ENCODE assay signal across 20 cellular contexts in genomic region chr22:20101638-20102037, GRCh38. TPM values are rescaled to one million over a fixed set of nuclear protein-coding genes. Genes with fewer than 3 reads are reported as not detected.
DNase-seq lines count a peak whose midpoint lies in the region; ATAC-seq, FAIRE-seq and TF ChIP-seq lines count a peak whose summit lies in the region.
"Had no signal": no experiment of that assay in that cellular context is flagged by ENCODE, and none has a peak within 500 bp of the region (broad histone marks: within the 10 kb centered on the region; RNA-seq: fewer than 3 reads in every experiment).

No MANE protein-coding gene starts in this region.

- 0 out of 4 replicates have a peak overlapping the region, but pooled peaks of 1 of the 2 experiments have one; percentile 13 for H3K9ac ChIP-seq in K562 (ENCODE audit: insufficient read depth in 1 of 2, low read depth in 2 of 2, low read length in 2 of 2)

- peaks cover 34% of the 10 kb centered on the region for H4K20me1 ChIP-seq in K562 (replicated peaks; ENCODE audit: control insufficient read depth, insufficient read depth, low read length)

- in situ Hi-C loops in K562 (cut with MboI), result no loop called here

- peaks cover 71% of the 10 kb centered on the region for H3K79me2 ChIP-seq in K562 (ENCODE audit: control insufficient read depth, insufficient read depth, low read length)

- no peak for DNase-seq in activated T-cell treated with anti-CD3 and anti-CD28 coated beads, Interleukin-2, amount 50 U/mL, for 24 hours
- no peak for DNase-seq in activated T-cell treated with anti-CD3 and anti-CD28 coated beads, Interleukin-2, amount 50 U/mL, for 4 hours
- peak in 1 of 5 donors; percentile 51 for DNase-seq in CD8-positive, alpha-beta memory T cell
- DNase-seq in K562 (ENCODE audit: extremely low read depth in 1 of 4, low spot score in 3 of 4) (peak in 1 of 4 experiments; percentile 69), NCI-H774 (lab: John Stamatoyannopoulos, UW) (no peak)
- no peak for DNase-seq in naive thymus-derived CD4-positive, alpha-beta T cell
- DNase-seq: activated B cell treated with CpG ODN at 0.5 μM for 24 hours; activated CD8-positive, alpha-beta memory T cell treated with anti-CD3 and anti-CD28 coated beads, Interleukin-2, amount 50 U/mL, for 4 hours; brain microvascular endothelial cell; C1 segment of cervical spinal cord; cortex of kidney; mesenchymal stem cell; NCI-H1436 treated with DMSO at 0.1 percent for 48 hours; NCI-H2171 treated with DMSO at 0.1 percent for 48 hours; NCI-H69; testis had no signal

- POLR2A ChIA-PET in CD8-positive, alpha-beta memory T cell (lab: Charles Lee), result interaction anchor here (1.1 to 1.4 kb wide), 3 partner anchors 9 to 16 kb away, joined by 3 to 4 read pairs (median 3); partner anchors contain the start of gene TRMT2A
- POLR2A ChIA-PET in K562 (lab: Yijun Ruan, JAX), result interaction anchor here (0.6 to 20.7 kb wide), 11 partner anchors 8 to 481 kb away, joined by 3 to 513 read pairs (median 4); partner anchors contain the start of genes RANBP1 and TRMT2A
- POLR2A ChIA-PET in naive thymus-derived CD4-positive, alpha-beta T cell (lab: Charles Lee), result interaction anchor here (0.7 to 1.8 kb wide), 4 partner anchors 14 to 214 kb away, joined by 3 to 11 read pairs (median 5); partner anchors contain the start of genes RANBP1, TANGO2 and TRMT2A

- intact Hi-C loops in K562 (cut with micrococcal nuclease), result no loop called here
- intact Hi-C loops in naive thymus-derived CD4-positive, alpha-beta T cell (cut with micrococcal nuclease), result loop anchor here in 1 of 2 donors (2.0 kb wide), 1 partner anchor 15 kb away; the partner anchor contains the start of genes RANBP1 and TRMT2A

- FAIRE-seq in K562 (lab: Jason Lieb, UNC), result no peak

- no peak overlapping the region for H3K4me3 ChIP-seq in CD8-positive, alpha-beta memory T cell (ENCODE audit: low read length)
- H3K4me3 ChIP-seq in K562, result no peak overlapping the region
- H3K4me3 ChIP-seq in naive thymus-derived CD4-positive, alpha-beta T cell (ENCODE audit: low read length), result no peak overlapping the region
- H3K4me3 ChIP-seq: psoas muscle, testis had no signal

- H3K36me3 Mint-ChIP-seq in activated T-cell treated with anti-CD3 and anti-CD28 coated beads, Interleukin-2, amount 50 U/mL, for 24 hours (ENCODE audit: low read depth), result peaks cover 94% of the 10 kb centered on the region
- H3K36me3 Mint-ChIP-seq in activated T-cell treated with anti-CD3 and anti-CD28 coated beads, Interleukin-2, amount 50 U/mL, for 4 hours (ENCODE audit: insufficient read depth), result peaks cover 26% of the 10 kb centered on the region
- H3K36me3 Mint-ChIP-seq in CD8-positive, alpha-beta memory T cell, result peaks cover 5 to 60% (median 13%) of the 10 kb centered on the region in 3 donors
- peaks cover 3 to 28% (median 14%) of the 10 kb centered on the region in 5 donors for H3K36me3 Mint-ChIP-seq in naive thymus-derived CD4-positive, alpha-beta T cell

- H3K9me3 Mint-ChIP-seq in activated T-cell treated with anti-CD3 and anti-CD28 coated beads, Interleukin-2, amount 50 U/mL, for 24 hours, result peaks cover 3% of the 10 kb centered on the region
- no peaks in the 10 kb centered on the region for H3K9me3 Mint-ChIP-seq in activated T-cell treated with anti-CD3 and anti-CD28 coated beads, Interleukin-2, amount 50 U/mL, for 4 hours
- peaks cover 0 to 2% (median 0%) of the 10 kb centered on the region in 5 donors for H3K9me3 Mint-ChIP-seq in CD8-positive, alpha-beta memory T cell
- peaks cover 0 to 3% (median 0%) of the 10 kb centered on the region in 11 donors for H3K9me3 Mint-ChIP-seq in naive thymus-derived CD4-positive, alpha-beta T cell

- no peak for ATAC-seq in activated T-cell treated with anti-CD3 and anti-CD28 coated beads, Interleukin-2, amount 50 U/mL, for 4 hours
- ATAC-seq in K562 (peak; percentile 12; the same call in 2 of the 3 replicates), GM19397 (IDR thresholded peaks at IDR 0.05; ENCODE audit: unreplicated experiment) (no peak), GM19023 (IDR thresholded peaks at IDR 0.05; ENCODE audit: unreplicated experiment) (no peak)
- ATAC-seq in naive thymus-derived CD4-positive, alpha-beta T cell, result no peak
- ATAC-seq: psoas muscle had no signal

- 89% methylated on average over 8 of the region's 8 CpGs for WGBS in K562 (ENCODE audit: insufficient coverage, low coverage, missing lambda C conversion rate)

- H3K4me3 Mint-ChIP-seq in activated T-cell treated with anti-CD3 and anti-CD28 coated beads, Interleukin-2, amount 50 U/mL, for 24 hours, result no peak overlapping the region
- no peak overlapping the region for H3K4me3 Mint-ChIP-seq in activated T-cell treated with anti-CD3 and anti-CD28 coated beads, Interleukin-2, amount 50 U/mL, for 4 hours
- peak overlapping the region in 1 of 7 donors; percentile 36 for H3K4me3 Mint-ChIP-seq in CD8-positive, alpha-beta memory T cell
- peak overlapping the region in 4 of 10 donors; percentile 3 to 89 (median 74) for H3K4me3 Mint-ChIP-seq in naive thymus-derived CD4-positive, alpha-beta T cell
- H3K4me3 Mint-ChIP-seq: activated B cell treated with CpG ODN at 0.5 μM for 24 hours had no signal

- TF ChIP-seq POLR2A in K562 (conservative IDR thresholded peaks at IDR 0.05), result 0 out of 2 replicates have a peak, but pooled peaks have one; percentile 32

- peaks cover 40% of the 10 kb centered on the region for H3K36me3 ChIP-seq in CD8-positive, alpha-beta memory T cell (ENCODE audit: insufficient read depth, low read length)
- peaks cover 94% of the 10 kb centered on the region for H3K36me3 ChIP-seq in K562 (ENCODE audit: control insufficient read depth, insufficient read depth, low read length)
- H3K36me3 ChIP-seq in naive thymus-derived CD4-positive, alpha-beta T cell (ENCODE audit: control insufficient read depth in 2 of 3, insufficient read depth in 3 of 3, low read length in 3 of 3), result peaks cover 0 to 38% (median 0%) of the 10 kb centered on the region in 3 experiments

- TF ChIP-seq EP300 in K562 (IDR thresholded peaks at IDR 0.05; ENCODE audit: low read length), result no peak

- no peak overlapping the region for H2AFZ ChIP-seq in K562 (ENCODE audit: low read depth, low read length)

- no peak overlapping the region for H3K4me2 ChIP-seq in K562 (ENCODE audit: insufficient read depth, low read length)

- H3K27ac ChIP-seq in CD8-positive, alpha-beta memory T cell (ENCODE audit: low read depth, low read length), result no peak overlapping the region
- H3K27ac ChIP-seq in K562 (ENCODE audit: extremely low read depth, low read depth, low read length), result no peak overlapping the region
- H3K27ac ChIP-seq in naive thymus-derived CD4-positive, alpha-beta T cell (ENCODE audit: low read depth, low read length), result peak overlapping the region; percentile 78
- H3K27ac ChIP-seq: brain microvascular endothelial cell, psoas muscle, testis had no signal

- H3K4me1 ChIP-seq in CD8-positive, alpha-beta memory T cell (ENCODE audit: insufficient read depth, low read length), result peaks cover 28% of the 10 kb centered on the region
- peaks cover 0 to 9% of the 10 kb centered on the region in 2 experiments; a peak in 2 of 5 replicates for H3K4me1 ChIP-seq in K562 (replicated peaks in 1 of 2; ENCODE audit: control insufficient read depth in 2 of 2, insufficient read depth in 2 of 2, low read length in 2 of 2)
- H3K4me1 ChIP-seq in naive thymus-derived CD4-positive, alpha-beta T cell (ENCODE audit: control insufficient read depth in 2 of 2, insufficient read depth in 2 of 2, low read length in 2 of 2), result peaks cover 24 to 29% of the 10 kb centered on the region in 2 donors
- H3K4me1 ChIP-seq: testis had no signal

- no peak for TF ChIP-seq CTCF in K562 (IDR thresholded peaks at IDR 0.05 in 2 of 3, conservative IDR thresholded peaks at IDR 0.05 in 1 of 3; ENCODE audit: insufficient read depth in 2 of 3, low read depth in 1 of 3, low read length in 3 of 3)

- H3K9me3 ChIP-seq in CD8-positive, alpha-beta memory T cell (ENCODE audit: low read length), result no peaks in the 10 kb centered on the region
- no peaks in the 10 kb centered on the region for H3K9me3 ChIP-seq in K562 (replicated peaks; ENCODE audit: control insufficient read depth, insufficient read depth, low read depth, low read length)
- H3K9me3 ChIP-seq in naive thymus-derived CD4-positive, alpha-beta T cell (ENCODE audit: control insufficient read depth in 2 of 3, low read length in 3 of 3), result no peaks in the 10 kb centered on the region
- H3K9me3 ChIP-seq: psoas muscle, testis had no signal

- peaks cover 9% of the 10 kb centered on the region for H3K9me1 ChIP-seq in K562 (ENCODE audit: control insufficient read depth, insufficient read depth, low read length)

- H3K27me3 Mint-ChIP-seq in activated T-cell treated with anti-CD3 and anti-CD28 coated beads, Interleukin-2, amount 50 U/mL, for 24 hours, result no peaks in the 10 kb centered on the region
- H3K27me3 Mint-ChIP-seq in activated T-cell treated with anti-CD3 and anti-CD28 coated beads, Interleukin-2, amount 50 U/mL, for 4 hours (ENCODE audit: low read depth), result no peaks in the 10 kb centered on the region
- no peaks in the 10 kb centered on the region for H3K27me3 Mint-ChIP-seq in CD8-positive, alpha-beta memory T cell
- no peaks in the 10 kb centered on the region for H3K27me3 Mint-ChIP-seq in naive thymus-derived CD4-positive, alpha-beta T cell
- H3K27me3 Mint-ChIP-seq: activated B cell treated with CpG ODN at 0.5 μM for 24 hours had no signal

- H3K4me1 Mint-ChIP-seq in activated T-cell treated with anti-CD3 and anti-CD28 coated beads, Interleukin-2, amount 50 U/mL, for 24 hours (ENCODE audit: low read depth), result peaks cover 55% of the 10 kb centered on the region
- H3K4me1 Mint-ChIP-seq in activated T-cell treated with anti-CD3 and anti-CD28 coated beads, Interleukin-2, amount 50 U/mL, for 4 hours (ENCODE audit: low read depth), result peaks cover 47% of the 10 kb centered on the region
- peaks cover 37 to 53% (median 42%) of the 10 kb centered on the region in 3 donors for H3K4me1 Mint-ChIP-seq in CD8-positive, alpha-beta memory T cell
- peaks cover 22 to 52% (median 46%) of the 10 kb centered on the region in 7 donors for H3K4me1 Mint-ChIP-seq in naive thymus-derived CD4-positive, alpha-beta T cell

- no peaks in the 10 kb centered on the region for H3K27me3 ChIP-seq in CD8-positive, alpha-beta memory T cell (ENCODE audit: insufficient read depth, low read length, poor library complexity, severe bottlenecking)
- no peaks in the 10 kb centered on the region for H3K27me3 ChIP-seq in K562 (ENCODE audit: control insufficient read depth in 2 of 2, insufficient read depth in 2 of 2, low read length in 2 of 2)
- H3K27me3 ChIP-seq in naive thymus-derived CD4-positive, alpha-beta T cell (ENCODE audit: control insufficient read depth in 2 of 2, insufficient read depth in 2 of 2, low read length in 2 of 2), result no peaks in the 10 kb centered on the region
- H3K27me3 ChIP-seq: brain microvascular endothelial cell, testis had no signal

- BruUV-seq in K562 (replicated peaks; lab: Mats Ljungman, UMichigan), result no TSS peak

- TF ChIP-seq RAD21 in K562 (CRISPR knock-in tag; conservative IDR thresholded peaks at IDR 0.05 in 1 of 2, IDR thresholded peaks at IDR 0.05 in 1 of 2), result no peak

- peak overlapping the region; percentile 94 for H3K27ac Mint-ChIP-seq in activated T-cell treated with anti-CD3 and anti-CD28 coated beads, Interleukin-2, amount 50 U/mL, for 24 hours
- H3K27ac Mint-ChIP-seq in CD8-positive, alpha-beta memory T cell, result peak overlapping the region; percentile 70 to 98 (median 96)
- H3K27ac Mint-ChIP-seq in naive thymus-derived CD4-positive, alpha-beta T cell, result peak overlapping the region in 8 of 9 donors; percentile 85 to 97 (median 92)
- H3K27ac Mint-ChIP-seq: activated B cell treated with CpG ODN at 0.5 μM for 24 hours had no signal

- CTCF ChIA-PET in CD8-positive, alpha-beta memory T cell (lab: Charles Lee), result interaction anchor here (0.9 to 1.8 kb wide), 3 partner anchors 9 to 23 kb away, joined by 3 to 7 read pairs (median 3); no protein-coding TSS in a partner anchor
- CTCF ChIA-PET in K562 (lab: Yijun Ruan, JAX; ENCODE audit: low intra/inter-chr PET ratio), result no interaction called here
- CTCF ChIA-PET in naive thymus-derived CD4-positive, alpha-beta T cell (lab: Charles Lee), result interaction anchor here (0.6 to 1.2 kb wide), 2 partner anchors 8 to 84 kb away, joined by 3 to 4 read pairs; no protein-coding TSS in a partner anchor

RNA-seq across cellular contexts. Expression of gene RANBP1, which starts 14.3 kb away (rescaled TPM):
- 100 to 1,000 TPM; 453 to 533 (median 503) TPM for total RNA-seq in activated T-cell treated with anti-CD3 and anti-CD28 coated beads, Interleukin-2, amount 50 U/mL, for 4 hours
- 100 to 1,000 TPM; 436 to 459 TPM for total RNA-seq in CD8-positive, alpha-beta memory T cell
- polyA plus RNA-seq in CD8-positive, alpha-beta memory T cell, result 102 TPM
- 525 and 801 TPM in 2 replicates for total RNA-seq in K562 (2011; cell fraction: chromatin; rRNA removed; ENCODE audit: low replicate concordance)
- total RNA-seq in K562 (2011; cell fraction: nucleolus; rRNA removed), result 523 and 591 TPM in 2 replicates
- 545 and 554 TPM in 2 replicates for total RNA-seq in K562 (2011; cell fraction: nucleoplasm; rRNA removed)
- total RNA-seq in K562 (2014; rRNA removed), result 2,045 and 2,260 TPM in 2 replicates
- total RNA-seq in K562 (2014; rRNA removed; fragmentation: Illumina TruSeq; extraction: Trizol), result 1,191 and 1,409 TPM in 2 replicates
- 1,591 and 1,659 TPM in 2 replicates for total RNA-seq in K562 (2015; rRNA removed; fragmentation: Illumina TruSeq; extraction: Trizol)
- 1,289 and 1,311 TPM in 2 replicates for total RNA-seq in K562 (2021)
- 1,082 and 1,351 TPM in 2 replicates for polyA plus RNA-seq in K562 (2011; rRNA removed)
- 950 and 1,655 TPM in 2 replicates for polyA plus RNA-seq in K562 (2011; cell fraction: cytosol; rRNA removed)
- polyA plus RNA-seq in K562 (2011; cell fraction: nucleus; rRNA removed), result 1,008 and 1,512 TPM in 2 replicates
- 795 and 1,074 TPM in 2 replicates for polyA plus RNA-seq in K562 (2012)
- polyA plus RNA-seq in K562 (2014; fragmentation: Illumina TruSeq; extraction: Trizol), result 1,518 and 1,621 TPM in 2 replicates
- 100 to 1,000 TPM; 162 to 207 TPM for polyA plus RNA-seq in K562 (2014; fragmentation: Nextera tagmentation; extraction: Ambion mirVana)
- polyA plus RNA-seq in K562 (2014; rRNA removed), result 2,237 and 2,891 TPM in 2 replicates
- polyA minus RNA-seq in K562 (2011; rRNA and poly(A)+ RNA removed), result 896 and 959 TPM in 2 replicates
- polyA minus RNA-seq in K562 (2011; cell fraction: cytosol; rRNA and poly(A)+ RNA removed), result 618 and 835 TPM in 2 replicates
- polyA minus RNA-seq in K562 (2011; cell fraction: nucleus; rRNA and poly(A)+ RNA removed), result 183 and 414 TPM in 2 replicates
- total RNA-seq in naive thymus-derived CD4-positive, alpha-beta T cell, result 100 to 1,000 TPM in 1 of 5 experiments, 10 to 100 TPM in 4; 50.4 to 224 (median 74.8) TPM
- polyA plus RNA-seq in naive thymus-derived CD4-positive, alpha-beta T cell, result 10 to 100 TPM; 86.1 to 90.6 TPM

RNA-seq across cellular contexts. Expression of gene TRMT2A, which starts 15.4 kb away (rescaled TPM):
- total RNA-seq in activated T-cell treated with anti-CD3 and anti-CD28 coated beads, Interleukin-2, amount 50 U/mL, for 4 hours, result 100 to 1,000 TPM; 143 to 161 (median 146) TPM
- 100 to 1,000 TPM; 108 to 121 TPM for total RNA-seq in CD8-positive, alpha-beta memory T cell
- polyA plus RNA-seq in CD8-positive, alpha-beta memory T cell, result 35.6 TPM
- total RNA-seq in K562 (2011; cell fraction: chromatin; rRNA removed; ENCODE audit: low replicate concordance), result 249 and 785 TPM in 2 replicates
- 623 and 778 TPM in 2 replicates for total RNA-seq in K562 (2011; cell fraction: nucleolus; rRNA removed)
- 344 and 378 TPM in 2 replicates for total RNA-seq in K562 (2011; cell fraction: nucleoplasm; rRNA removed)
- total RNA-seq in K562 (2014; rRNA removed), result 203 and 254 TPM in 2 replicates
- total RNA-seq in K562 (2014; rRNA removed; fragmentation: Illumina TruSeq; extraction: Trizol), result 31.5 and 47.4 TPM in 2 replicates
- 151 and 170 TPM in 2 replicates for total RNA-seq in K562 (2015; rRNA removed; fragmentation: Illumina TruSeq; extraction: Trizol)
- total RNA-seq in K562 (2021), result 222 and 242 TPM in 2 replicates
- 102 and 189 TPM in 2 replicates for polyA plus RNA-seq in K562 (2011; rRNA removed)
- polyA plus RNA-seq in K562 (2011; cell fraction: cytosol; rRNA removed), result 155 and 253 TPM in 2 replicates
- polyA plus RNA-seq in K562 (2011; cell fraction: nucleus; rRNA removed), result 1,476 and 1,701 TPM in 2 replicates
- 173 and 189 TPM in 2 replicates for polyA plus RNA-seq in K562 (2012)
- 140 and 177 TPM in 2 replicates for polyA plus RNA-seq in K562 (2014; fragmentation: Illumina TruSeq; extraction: Trizol)
- polyA plus RNA-seq in K562 (2014; fragmentation: Nextera tagmentation; extraction: Ambion mirVana), result 1 to 10 TPM; 1.6 to 6.6 TPM
- 258 and 265 TPM in 2 replicates for polyA plus RNA-seq in K562 (2014; rRNA removed)
- 57.9 and 72.9 TPM in 2 replicates for polyA minus RNA-seq in K562 (2011; rRNA and poly(A)+ RNA removed)
- polyA minus RNA-seq in K562 (2011; cell fraction: cytosol; rRNA and poly(A)+ RNA removed), result 87.3 and 128 TPM in 2 replicates
- polyA minus RNA-seq in K562 (2011; cell fraction: nucleus; rRNA and poly(A)+ RNA removed), result 286 and 369 TPM in 2 replicates
- total RNA-seq in naive thymus-derived CD4-positive, alpha-beta T cell, result 100 to 1,000 TPM in 2 of 5 experiments, 10 to 100 TPM in 3; 92.0 to 134 (median 95.8) TPM
- polyA plus RNA-seq in naive thymus-derived CD4-positive, alpha-beta T cell, result 10 to 100 TPM; 30.0 to 44.5 TPM

RNA-seq across cellular contexts. Expression of gene DGCR8, which starts 21.6 kb away (rescaled TPM):
- 10 to 100 TPM; 56.2 to 65.3 (median 60.9) TPM for total RNA-seq in activated T-cell treated with anti-CD3 and anti-CD28 coated beads, Interleukin-2, amount 50 U/mL, for 4 hours
- 10 to 100 TPM; 68.6 to 73.8 TPM for total RNA-seq in CD8-positive, alpha-beta memory T cell
- polyA plus RNA-seq in CD8-positive, alpha-beta memory T cell, result 10.6 TPM
- 638 and 1,105 TPM in 2 replicates for total RNA-seq in K562 (2011; cell fraction: chromatin; rRNA removed; ENCODE audit: low replicate concordance)
- total RNA-seq in K562 (2011; cell fraction: nucleolus; rRNA removed), result 550 and 577 TPM in 2 replicates
- total RNA-seq in K562 (2011; cell fraction: nucleoplasm; rRNA removed), result 502 and 511 TPM in 2 replicates
- total RNA-seq in K562 (2014; rRNA removed) (107 and 108 TPM in 2 replicates), K562 (2014; rRNA removed; fragmentation: Illumina TruSeq; extraction: Trizol) (43.7 and 49.4 TPM in 2 replicates), K562 (2015; rRNA removed; fragmentation: Illumina TruSeq; extraction: Trizol) (80.1 and 81.2 TPM in 2 replicates), K562 (2021) (116 and 119 TPM in 2 replicates)
- polyA plus RNA-seq in K562 (2011; rRNA removed) (81.8 and 155 TPM in 2 replicates), K562 (2014; fragmentation: Illumina TruSeq; extraction: Trizol) (70.4 and 75.0 TPM in 2 replicates), K562 (2014; fragmentation: Nextera tagmentation; extraction: Ambion mirVana) (1 to 10 TPM; 5.9 to 7.7 TPM), K562 (2014; rRNA removed) (135 and 144 TPM in 2 replicates)
- polyA plus RNA-seq in K562 (2011; cell fraction: cytosol; rRNA removed), result 51.2 and 92.7 TPM in 2 replicates
- polyA plus RNA-seq in K562 (2011; cell fraction: nucleus; rRNA removed), result 1,167 and 1,418 TPM in 2 replicates
- 76.7 and 85.3 TPM in 2 replicates for polyA plus RNA-seq in K562 (2012)
- 62.1 and 82.0 TPM in 2 replicates for polyA minus RNA-seq in K562 (2011; rRNA and poly(A)+ RNA removed)
- 35.2 and 46.4 TPM in 2 replicates for polyA minus RNA-seq in K562 (2011; cell fraction: cytosol; rRNA and poly(A)+ RNA removed)
- polyA minus RNA-seq in K562 (2011; cell fraction: nucleus; rRNA and poly(A)+ RNA removed), result 210 and 349 TPM in 2 replicates
- 10 to 100 TPM; 33.4 to 63.6 (median 41.1) TPM for total RNA-seq in naive thymus-derived CD4-positive, alpha-beta T cell
- 1 to 10 TPM; 4.1 to 6.1 TPM for polyA plus RNA-seq in naive thymus-derived CD4-positive, alpha-beta T cell

RNA-seq across cellular contexts. Expression of gene ZDHHC8, which starts 30.0 kb away (rescaled TPM):
- 10 to 100 TPM; 88.2 to 99.5 (median 89.5) TPM for total RNA-seq in activated T-cell treated with anti-CD3 and anti-CD28 coated beads, Interleukin-2, amount 50 U/mL, for 4 hours
- 10 to 100 TPM; 74.7 to 80.7 TPM for total RNA-seq in CD8-positive, alpha-beta memory T cell
- 4.4 TPM for polyA plus RNA-seq in CD8-positive, alpha-beta memory T cell
- total RNA-seq in K562 (2011; cell fraction: chromatin; rRNA removed; ENCODE audit: low replicate concordance), result 77.3 and 229 TPM in 2 replicates
- total RNA-seq in K562 (2011; cell fraction: nucleolus; rRNA removed), result 110 and 113 TPM in 2 replicates
- total RNA-seq in K562 (2011; cell fraction: nucleoplasm; rRNA removed), result 89.5 and 103 TPM in 2 replicates
- total RNA-seq in K562 (2014; rRNA removed) (16.4 and 27.9 TPM in 2 replicates), K562 (2014; rRNA removed; fragmentation: Illumina TruSeq; extraction: Trizol) (4.5 and 7.5 TPM in 2 replicates), K562 (2015; rRNA removed; fragmentation: Illumina TruSeq; extraction: Trizol) (9.8 and 11.3 TPM in 2 replicates), K562 (2021) (99.5 and 109 TPM in 2 replicates)
- polyA plus RNA-seq in K562 (2011; rRNA removed) (21.3 and 39.4 TPM in 2 replicates), K562 (2014; fragmentation: Illumina TruSeq; extraction: Trizol) (34.6 and 58.2 TPM in 2 replicates), K562 (2014; fragmentation: Nextera tagmentation; extraction: Ambion mirVana) (under 1 TPM; 0.04 to 0.15 TPM), K562 (2014; rRNA removed) (74.5 and 108 TPM in 2 replicates)
- 30.5 and 34.1 TPM in 2 replicates for polyA plus RNA-seq in K562 (2011; cell fraction: cytosol; rRNA removed)
- 388 and 500 TPM in 2 replicates for polyA plus RNA-seq in K562 (2011; cell fraction: nucleus; rRNA removed)
- polyA plus RNA-seq in K562 (2012), result 47.3 and 69.3 TPM in 2 replicates
- polyA minus RNA-seq in K562 (2011; rRNA and poly(A)+ RNA removed), result 5.1 and 6.4 TPM in 2 replicates
- polyA minus RNA-seq in K562 (2011; cell fraction: cytosol; rRNA and poly(A)+ RNA removed), result 26.3 and 42.5 TPM in 2 replicates
- 38.9 and 55.3 TPM in 2 replicates for polyA minus RNA-seq in K562 (2011; cell fraction: nucleus; rRNA and poly(A)+ RNA removed)
- total RNA-seq in naive thymus-derived CD4-positive, alpha-beta T cell, result 10 to 100 TPM; 63.4 to 88.5 (median 79.2) TPM
- polyA plus RNA-seq in naive thymus-derived CD4-positive, alpha-beta T cell, result 1 to 10 TPM in 1 of 2 donors, under 1 TPM in 1; 0.95 to 4.3 TPM

RNA-seq across cellular contexts. Expression of gene CCDC188, which starts 49.2 kb away (rescaled TPM):
- not detected for total RNA-seq in activated T-cell treated with anti-CD3 and anti-CD28 coated beads, Interleukin-2, amount 50 U/mL, for 4 hours
- total RNA-seq in CD8-positive, alpha-beta memory T cell, result not detected
- not detected for polyA plus RNA-seq in CD8-positive, alpha-beta memory T cell
- not detected in 2 replicates for total RNA-seq in K562 (2011; cell fraction: chromatin; rRNA removed; ENCODE audit: low replicate concordance)
- not detected in 2 replicates for total RNA-seq in K562 (2011; cell fraction: nucleolus; rRNA removed)
- total RNA-seq in K562 (2011; cell fraction: nucleoplasm; rRNA removed), result not detected in 2 replicates
- total RNA-seq in K562 (2014; rRNA removed) (not detected in 2 replicates), K562 (2014; rRNA removed; fragmentation: Illumina TruSeq; extraction: Trizol) (not detected in 2 replicates), K562 (2015; rRNA removed; fragmentation: Illumina TruSeq; extraction: Trizol) (not detected in 2 replicates), K562 (2021) (not detected in 2 replicates)
- polyA plus RNA-seq in K562 (2011; rRNA removed) (not detected in 2 replicates), K562 (2014; fragmentation: Illumina TruSeq; extraction: Trizol) (not detected in 2 replicates), K562 (2014; fragmentation: Nextera tagmentation; extraction: Ambion mirVana) (not detected), K562 (2014; rRNA removed) (not detected in 2 replicates)
- not detected in 2 replicates for polyA plus RNA-seq in K562 (2011; cell fraction: cytosol; rRNA removed)
- polyA plus RNA-seq in K562 (2011; cell fraction: nucleus; rRNA removed), result not detected in 2 replicates
- polyA plus RNA-seq in K562 (2012), result 0.26 TPM in 1 of 2 replicates, not detected in the other
- polyA minus RNA-seq in K562 (2011; rRNA and poly(A)+ RNA removed), result not detected in 2 replicates
- polyA minus RNA-seq in K562 (2011; cell fraction: cytosol; rRNA and poly(A)+ RNA removed), result not detected in 2 replicates
- not detected in 2 replicates for polyA minus RNA-seq in K562 (2011; cell fraction: nucleus; rRNA and poly(A)+ RNA removed)
- total RNA-seq in naive thymus-derived CD4-positive, alpha-beta T cell, result not detected
- not detected for polyA plus RNA-seq in naive thymus-derived CD4-positive, alpha-beta T cell
- total RNA-seq: activated B cell treated with CpG ODN at 0.5 μM for 24 hours had no signal
- polyA plus RNA-seq: neural cell had no signal
